In genomic region chr5:180339583-180340183, GRCh38 we compare ENCODE assay signal across 32 cellular contexts. TPM values are rescaled to one million over a fixed set of nuclear protein-coding genes. Genes with fewer than 3 reads are reported as not detected.
DNase-seq lines count a peak whose midpoint lies in the region; ATAC-seq, FAIRE-seq and TF ChIP-seq lines count a peak whose summit lies in the region.
"Had no signal": no experiment of that assay in that cellular context is flagged by ENCODE, and none has a peak within 500 bp of the region (broad histone marks: within the 10 kb centered on the region; RNA-seq: fewer than 3 reads in every experiment).

No MANE protein-coding gene starts in this region.

- H3K79me2 ChIP-seq in astrocyte (ENCODE audit: insufficient read depth, low read length), result peaks cover 43% of the 10 kb centered on the region
- peaks cover 70% of the 10 kb centered on the region for H3K79me2 ChIP-seq in smooth muscle cell (ENCODE audit: low read depth)

- FAIRE-seq in astrocyte (lab: Jason Lieb, UNC), result no peak
- FAIRE-seq in RCC 7860 (lab: Jason Lieb, UNC), result no peak
- FAIRE-seq in frontal cortex (lab: Jason Lieb, UNC), result no peak
- FAIRE-seq: endometrium, GM12892 had no signal

- intact Hi-C loops in activated CD4-positive, alpha-beta T cell treated with anti-CD3 and anti-CD28 coated beads for 36 hours (cut with DNase I, micrococcal nuclease), result no loop called here

- no peaks in the 10 kb centered on the region for H3K4me1 Mint-ChIP-seq in activated CD4-positive, alpha-beta T cell treated with anti-CD3 and anti-CD28 coated beads for 36 hours
- H3K4me1 Mint-ChIP-seq in astrocyte (ENCODE audit: low read depth, unreplicated experiment), result peaks cover 28% of the 10 kb centered on the region
- H3K4me1 Mint-ChIP-seq in activated T-cell treated with anti-CD3 and anti-CD28 coated beads, Interleukin-2, amount 50 U/mL, for 72 hours (ENCODE audit: low read depth), result no peaks in the 10 kb centered on the region

- H4K20me1 ChIP-seq in astrocyte (ENCODE audit: insufficient read depth, low read length) (peaks cover 36% of the 10 kb centered on the region), smooth muscle cell (ENCODE audit: low read depth) (peaks cover 65% of the 10 kb centered on the region)

- peaks cover 9% of the 10 kb centered on the region for H3K27me3 Mint-ChIP-seq in activated CD4-positive, alpha-beta T cell treated with anti-CD3 and anti-CD28 coated beads for 36 hours
- H3K27me3 Mint-ChIP-seq in astrocyte (ENCODE audit: low read depth, unreplicated experiment), result no peaks in the 10 kb centered on the region
- peaks cover 21% of the 10 kb centered on the region for H3K27me3 Mint-ChIP-seq in activated T-cell treated with anti-CD3 and anti-CD28 coated beads, Interleukin-2, amount 50 U/mL, for 72 hours (ENCODE audit: low read depth)

- H3K4me3 ChIP-seq in astrocyte (ENCODE audit: insufficient read depth, low read depth, low read length) (no peak overlapping the region), smooth muscle cell (no peak overlapping the region)
- H3K4me3 ChIP-seq: ascending aorta, dorsolateral prefrontal cortex, esophagus muscularis mucosa, HAP-1, SJSA1, skin epidermis, upper lobe of right lung had no signal

- peaks cover 43% of the 10 kb centered on the region for H3F3A ChIP-seq in smooth muscle cell (ENCODE audit: low read depth)

- H3K9ac ChIP-seq in astrocyte (ENCODE audit: low read length) (no peak overlapping the region), smooth muscle cell (ENCODE audit: low read depth) (no peak overlapping the region)

- H3K36me3 ChIP-seq in astrocyte (ENCODE audit: insufficient read depth, low read length) (peaks cover 12% of the 10 kb centered on the region), smooth muscle cell (ENCODE audit: low read depth) (no peaks in the 10 kb centered on the region)
- H3K36me3 ChIP-seq: upper lobe of right lung had no signal

- WGBS in smooth muscle cell (ENCODE audit: low lambda C conversion rate), result 48% methylated on average over 7 of the region's 7 CpGs

- CTCF ChIA-PET in activated CD4-positive, alpha-beta T cell treated with anti-CD3 and anti-CD28 coated beads for 36 hours (lab: Charles Lee), result interaction anchor here (2.1 kb wide), 1 partner anchor 11 kb away, joined by 6 read pairs; no protein-coding TSS in a partner anchor

- TF ChIP-seq CTCF in astrocyte (IDR thresholded peaks at IDR 0.05; ENCODE audit: insufficient read depth, low read depth, low read length) (no peak), smooth muscle cell (IDR thresholded peaks at IDR 0.05; ENCODE audit: borderline replicate concordance, insufficient read depth, poor library complexity, severe bottlenecking) (no peak)

- H3K27ac Mint-ChIP-seq in activated CD4-positive, alpha-beta T cell treated with anti-CD3 and anti-CD28 coated beads for 36 hours, result peak overlapping the region; percentile 5
- H3K27ac Mint-ChIP-seq in astrocyte (ENCODE audit: unreplicated experiment), result peak overlapping the region; percentile 34
- no peak overlapping the region for H3K27ac Mint-ChIP-seq in activated T-cell treated with anti-CD3 and anti-CD28 coated beads, Interleukin-2, amount 50 U/mL, for 72 hours
- H3K27ac Mint-ChIP-seq: activated T-cell treated with anti-CD3 and anti-CD28 coated beads, Interleukin-2, amount 50 U/mL, for 24 hours had no signal

- no peak for DNase-seq in activated CD4-positive, alpha-beta T cell treated with anti-CD3 and anti-CD28 coated beads for 36 hours
- DNase-seq in activated CD4-positive, alpha-beta T cell treated with anti-CD3 and anti-CD28 coated beads for 1 hour, result no peak
- DNase-seq in astrocyte (ENCODE audit: low read depth), result peak; percentile 37
- peak; percentile 36 for DNase-seq in fibroblast of peridontal ligament (ENCODE audit: extremely low read depth)
- DNase-seq in smooth muscle cell (lab: John Stamatoyannopoulos, UW; ENCODE audit: unreplicated experiment), result no peak
- DNase-seq in RCC 7860 (ENCODE audit: low spot score), result no peak
- DNase-seq in activated T-cell treated with anti-CD3 and anti-CD28 coated beads, Interleukin-2, amount 50 U/mL, for 72 hours, result no peak
- no peak for DNase-seq in frontal cortex (ENCODE audit: low spot score in 2 of 2)
- DNase-seq: activated CD4-positive, alpha-beta T cell treated with anti-CD3 and anti-CD28 coated beads, Interleukin-2, amount 50 U/mL, for 1 hour; activated gamma-delta T cell treated with Interleukin-2 at 50 U/mL for 16 hours; activated T-cell treated with anti-CD3 and anti-CD28 coated beads, Interleukin-2, amount 50 U/mL, for 24 hours; dorsolateral prefrontal cortex; Karpas-422; mesendoderm; MV-4-11; NCI-H1436; NCI-H2081; NCI-H2227 treated with DMSO at 0.1 percent for 48 hours; NCI-H69; nucleus accumbens; stimulated activated naive CD8-positive, alpha-beta T cell treated with anti-CD3 and anti-CD28 coated beads, Interleukin-15, Interleukin-2, amounts not matched to agents 100 U/mL and 50 U/mL, for 24 hours; upper lobe of right lung had no signal

- no peak for ATAC-seq in activated CD4-positive, alpha-beta T cell treated with anti-CD3 and anti-CD28 coated beads for 36 hours
- no peak for ATAC-seq in activated T-cell treated with anti-CD3 and anti-CD28 coated beads, Interleukin-2, amount 50 U/mL, for 72 hours (replicated peaks in 1 of 2)
- ATAC-seq: left lobe of liver; stimulated activated naive CD8-positive, alpha-beta T cell treated with anti-CD3 and anti-CD28 coated beads, Interleukin-15, Interleukin-2, amounts not matched to agents 100 U/mL and 50 U/mL, for 24 hours; upper lobe of right lung had no signal

- H3K36me3 Mint-ChIP-seq in activated CD4-positive, alpha-beta T cell treated with anti-CD3 and anti-CD28 coated beads for 36 hours (ENCODE audit: low read depth), result no peaks in the 10 kb centered on the region
- H3K36me3 Mint-ChIP-seq in astrocyte (ENCODE audit: low read depth, unreplicated experiment), result peaks cover 13% of the 10 kb centered on the region
- no peaks in the 10 kb centered on the region for H3K36me3 Mint-ChIP-seq in activated T-cell treated with anti-CD3 and anti-CD28 coated beads, Interleukin-2, amount 50 U/mL, for 72 hours (ENCODE audit: insufficient read depth in 2 of 2)

- H3K4me3 Mint-ChIP-seq in activated CD4-positive, alpha-beta T cell treated with anti-CD3 and anti-CD28 coated beads for 36 hours, result no peak overlapping the region
- no peak overlapping the region for H3K4me3 Mint-ChIP-seq in astrocyte (ENCODE audit: unreplicated experiment)
- H3K4me3 Mint-ChIP-seq in activated T-cell treated with anti-CD3 and anti-CD28 coated beads, Interleukin-2, amount 50 U/mL, for 72 hours, result no peak overlapping the region
- H3K4me3 Mint-ChIP-seq: activated T-cell treated with anti-CD3 and anti-CD28 coated beads, Interleukin-2, amount 50 U/mL, for 24 hours had no signal

- H3K27me3 ChIP-seq in astrocyte (ENCODE audit: insufficient read depth, low read length) (no peaks in the 10 kb centered on the region), smooth muscle cell (ENCODE audit: low read depth) (no peaks in the 10 kb centered on the region)
- H3K27me3 ChIP-seq: ascending aorta, dorsolateral prefrontal cortex, esophagus muscularis mucosa, SJSA1, upper lobe of right lung had no signal

- H3K27ac ChIP-seq in astrocyte (ENCODE audit: low read depth, low read length), result no peak overlapping the region
- H3K27ac ChIP-seq in smooth muscle cell (ENCODE audit: low read depth), result peak overlapping the region; percentile 53
- H3K27ac ChIP-seq: 22Rv1, ascending aorta, dorsolateral prefrontal cortex, esophagus muscularis mucosa, HL-60, SJSA1, skin epidermis, upper lobe of right lung had no signal

- no peak overlapping the region for H2AFZ ChIP-seq in astrocyte (ENCODE audit: low read depth, low read length)
- H2AFZ ChIP-seq in smooth muscle cell (ENCODE audit: low read depth), result no peak overlapping the region

- H3K4me2 ChIP-seq in astrocyte (ENCODE audit: low read length) (no peak overlapping the region), smooth muscle cell (peak overlapping the region; percentile 26)

- no peaks in the 10 kb centered on the region for H3K9me3 Mint-ChIP-seq in activated CD4-positive, alpha-beta T cell treated with anti-CD3 and anti-CD28 coated beads for 36 hours (ENCODE audit: low read depth)
- no peaks in the 10 kb centered on the region for H3K9me3 Mint-ChIP-seq in astrocyte (ENCODE audit: unreplicated experiment)
- no peaks in the 10 kb centered on the region for H3K9me3 Mint-ChIP-seq in activated T-cell treated with anti-CD3 and anti-CD28 coated beads, Interleukin-2, amount 50 U/mL, for 72 hours
- H3K9me3 Mint-ChIP-seq: activated T-cell treated with anti-CD3 and anti-CD28 coated beads, Interleukin-2, amount 50 U/mL, for 24 hours had no signal

- peaks cover 29% of the 10 kb centered on the region for H3K4me1 ChIP-seq in astrocyte (ENCODE audit: insufficient read depth, low read length)
- peaks cover 26% of the 10 kb centered on the region for H3K4me1 ChIP-seq in smooth muscle cell (ENCODE audit: low read depth)

- H3K9me3 ChIP-seq in astrocyte (ENCODE audit: insufficient read depth, low read depth, low read length) (no peaks in the 10 kb centered on the region), smooth muscle cell (replicated peaks; ENCODE audit: low read depth) (no peaks in the 10 kb centered on the region)
- H3K9me3 ChIP-seq: ascending aorta, esophagus muscularis mucosa, HAP-1, SJSA1, upper lobe of right lung had no signal

- POLR2A ChIA-PET in activated CD4-positive, alpha-beta T cell treated with anti-CD3 and anti-CD28 coated beads for 36 hours (lab: Charles Lee), result no interaction called here

RNA-seq across cellular contexts. Expression of gene GFPT2, which starts 13.5 kb away (rescaled TPM):
- under 1 TPM; 0.16 TPM for total RNA-seq in activated CD4-positive, alpha-beta T cell treated with anti-CD3 and anti-CD28 coated beads for 36 hours
- total RNA-seq in astrocyte, result 14.6 and 19.0 TPM in 2 replicates
- total RNA-seq in smooth muscle cell, result 137 and 168 TPM in 2 replicates
- 163 and 243 TPM in 2 replicates for polyA plus RNA-seq in smooth muscle cell
- total RNA-seq in activated T-cell treated with anti-CD3 and anti-CD28 coated beads, Interleukin-2, amount 50 U/mL, for 72 hours, result under 1 TPM; 0.39 to 0.70 TPM
- 11.0 TPM for total RNA-seq in frontal cortex

RNA-seq across cellular contexts. Expression of gene MAPK9, which starts 47.8 kb away (rescaled TPM):
- total RNA-seq in activated CD4-positive, alpha-beta T cell treated with anti-CD3 and anti-CD28 coated beads for 36 hours, result 10 to 100 TPM; 37.0 to 38.1 TPM
- 31.6 and 34.0 TPM in 2 replicates for total RNA-seq in astrocyte
- total RNA-seq in smooth muscle cell, result 40.9 and 43.4 TPM in 2 replicates
- 34.8 and 36.0 TPM in 2 replicates for polyA plus RNA-seq in smooth muscle cell
- 10 to 100 TPM; 39.7 to 50.3 TPM for total RNA-seq in activated T-cell treated with anti-CD3 and anti-CD28 coated beads, Interleukin-2, amount 50 U/mL, for 72 hours
- 95.8 TPM for total RNA-seq in frontal cortex

Comparison
In these comparisons a context has a peak if more than half of its experiments do, and no peak if none do; other contexts are left out.
1. DNase-seq: peak in astrocyte (single experiment) and fibroblast of peridontal ligament (single experiment); none in activated CD4-positive, alpha-beta T cell treated with anti-CD3 and anti-CD28 coated beads for 36 hours (single experiment), activated CD4-positive, alpha-beta T cell treated with anti-CD3 and anti-CD28 coated beads for 1 hour (single experiment), smooth muscle cell (single experiment), RCC 7860 (single experiment), activated T-cell treated with anti-CD3 and anti-CD28 coated beads, Interleukin-2, amount 50 U/mL, for 72 hours (0 of 2) and frontal cortex (0 of 2).